Comparison of ENCODE assay signal across 8 cellular contexts in genomic region chr11:63918576-63919171, GRCh38. TPM values are rescaled to one million over a fixed set of nuclear protein-coding genes. Genes with fewer than 3 reads are reported as not detected.
DNase-seq lines count a peak whose midpoint lies in the region; ATAC-seq and TF ChIP-seq lines count a peak whose summit lies in the region.

No MANE protein-coding gene starts in this region.

- H3K27me3 Mint-ChIP-seq in Caco-2 (ENCODE audit: insufficient read depth, unreplicated experiment), result no peaks in the 10 kb centered on the region

- no peaks in the 10 kb centered on the region for H3K4me1 Mint-ChIP-seq in Caco-2 (ENCODE audit: low read depth, unreplicated experiment)

- no peaks in the 10 kb centered on the region for H3K36me3 ChIP-seq in Caco-2 (ENCODE audit: control insufficient read depth, insufficient read depth, low read length)
- peaks cover 15% of the 10 kb centered on the region for H3K36me3 ChIP-seq in ectodermal cell (ENCODE audit: control insufficient read depth, insufficient read depth, low read length)
- no peaks in the 10 kb centered on the region for H3K36me3 ChIP-seq in osteoblast (ENCODE audit: insufficient read depth, low read length)

- no peak for TF ChIP-seq CTCF in Caco-2 (IDR thresholded peaks at IDR 0.05; ENCODE audit: insufficient read depth in 1 of 2, low read depth in 1 of 2, low read length in 1 of 2, severe bottlenecking in 1 of 2, unreplicated experiment in 1 of 2)
- TF ChIP-seq CTCF in osteoblast (IDR thresholded peaks at IDR 0.05; ENCODE audit: extremely low read depth, low read depth, low read length), result no peak

- H3K9me3 ChIP-seq in Caco-2 (peaks cover 9% of the 10 kb centered on the region; the same call in 1 of the 2 replicates), ectodermal cell (ENCODE audit: control insufficient read depth, low read length) (no peaks in the 10 kb centered on the region), osteoblast (ENCODE audit: low read depth, low read length) (no peaks in the 10 kb centered on the region)

- POLR2A ChIA-PET in Caco-2 (lab: Charles Lee), result no interaction called here

- CTCF ChIA-PET in Caco-2 (lab: Charles Lee), result no interaction called here

- H3K9me3 Mint-ChIP-seq in Caco-2 (ENCODE audit: unreplicated experiment), result no peaks in the 10 kb centered on the region
- H3K9me3 Mint-ChIP-seq in activated naive CD4-positive, alpha-beta T cell treated with anti-CD3 and anti-CD28 coated beads, Interleukin-2, amount 50 U/mL, for 72 hours, result no peaks in the 10 kb centered on the region

- H3K4me2 ChIP-seq in osteoblast (ENCODE audit: insufficient read depth, low read length), result peak overlapping the region; percentile 79

- no peak overlapping the region for H2AFZ ChIP-seq in osteoblast (ENCODE audit: low read length)

- no peak overlapping the region for H3K4me3 ChIP-seq in Caco-2 (ENCODE audit: low read depth, low read length)
- peak overlapping the region; percentile 97 for H3K4me3 ChIP-seq in ectodermal cell (ENCODE audit: insufficient read depth, low read depth, low read length)
- no peak overlapping the region for H3K4me3 ChIP-seq in osteoblast (ENCODE audit: insufficient read depth, low read length)

- H3K27me3 ChIP-seq in Caco-2 (replicated peaks; ENCODE audit: control insufficient read depth, insufficient read depth, low read length) (no peaks in the 10 kb centered on the region), ectodermal cell (ENCODE audit: control insufficient read depth, insufficient read depth, low read length, poor library complexity, severe bottlenecking) (no peaks in the 10 kb centered on the region), osteoblast (ENCODE audit: insufficient read depth, low read length) (no peaks in the 10 kb centered on the region)

- DNase-seq in Caco-2 (no peak), NCI-H2171 treated with DMSO at 0.1 percent for 48 hours (lab: John Stamatoyannopoulos, UW) (peak; percentile 88), osteoblast (ENCODE audit: insufficient read length, low spot score, missing footprints) (peak; percentile 84), activated gamma-delta T cell treated with Interleukin-2 at 50 U/mL for 16 hours (no peak), MV-4-11 (lab: John Stamatoyannopoulos, UW) (no peak)
- DNase-seq in activated naive CD4-positive, alpha-beta T cell treated with anti-CD3 and anti-CD28 coated beads, Interleukin-2, amount 50 U/mL, for 72 hours (ENCODE audit: low spot score in 2 of 2), result no peak

- 6 to 7% methylated on average over 8 of the region's 8 CpGs for WGBS in ectodermal cell, 2 experiments

- peak overlapping the region; percentile 99 for H3K27ac ChIP-seq in ectodermal cell (ENCODE audit: insufficient read depth, low read depth, low read length, poor library complexity, severe bottlenecking)
- H3K27ac ChIP-seq in osteoblast (ENCODE audit: low read depth, low read length), result no peak overlapping the region

- H4K20me1 ChIP-seq in osteoblast (ENCODE audit: insufficient read depth, low read length), result peaks cover 6% of the 10 kb centered on the region

- no peaks in the 10 kb centered on the region for H3K79me2 ChIP-seq in osteoblast (ENCODE audit: insufficient read depth, low read length)

- intact Hi-C loops in Caco-2 (cut with micrococcal nuclease; ENCODE audit: unreplicated experiment), result no loop called here

- ATAC-seq in GM18870 (IDR thresholded peaks at IDR 0.05; ENCODE audit: unreplicated experiment), result no peak
- ATAC-seq in activated naive CD4-positive, alpha-beta T cell treated with anti-CD3 and anti-CD28 coated beads, Interleukin-2, amount 50 U/mL, for 72 hours, result no peak

- peaks cover 13% of the 10 kb centered on the region for H3K36me3 Mint-ChIP-seq in Caco-2 (ENCODE audit: insufficient read depth, unreplicated experiment)
- H3K36me3 Mint-ChIP-seq in activated naive CD4-positive, alpha-beta T cell treated with anti-CD3 and anti-CD28 coated beads, Interleukin-2, amount 50 U/mL, for 72 hours, result no peaks in the 10 kb centered on the region

- 0 out of 2 replicates have a peak, but pooled peaks cover 12% of the 10 kb centered on the region for H3K4me1 ChIP-seq in Caco-2
- peaks cover 51% of the 10 kb centered on the region for H3K4me1 ChIP-seq in ectodermal cell (ENCODE audit: control insufficient read depth, insufficient read depth, low read length)
- H3K4me1 ChIP-seq in osteoblast (ENCODE audit: insufficient read depth, low read length), result peaks cover 20% of the 10 kb centered on the region

- H3K4me3 Mint-ChIP-seq in Caco-2 (ENCODE audit: unreplicated experiment), result peak overlapping the region; percentile 88

- no peak overlapping the region for H3K27ac Mint-ChIP-seq in Caco-2 (ENCODE audit: unreplicated experiment)
- no peak overlapping the region for H3K27ac Mint-ChIP-seq in activated naive CD4-positive, alpha-beta T cell treated with anti-CD3 and anti-CD28 coated beads, Interleukin-2, amount 50 U/mL, for 72 hours

- BruUV-seq in Caco-2 (replicated peaks; lab: Mats Ljungman, UMichigan), result no TSS peak

RNA-seq across cellular contexts. Expression of gene RCOR2, which starts 1.7 kb away (rescaled TPM):
- 1.5 and 1.8 TPM in 2 replicates for total RNA-seq in Caco-2 (2022)
- polyA plus RNA-seq in ectodermal cell (2013, experiment 1 of 4), result 109 TPM
- polyA plus RNA-seq in ectodermal cell (2013, experiment 2 of 4), result 133 TPM
- polyA plus RNA-seq in ectodermal cell (2013, experiment 3 of 4), result 98.7 TPM
- polyA plus RNA-seq in ectodermal cell (2013, experiment 4 of 4), result 113 TPM
- total RNA-seq in osteoblast, result under 0.01 TPM in 2 replicates
- under 1 TPM; 0.09 to 0.99 TPM for total RNA-seq in activated naive CD4-positive, alpha-beta T cell treated with anti-CD3 and anti-CD28 coated beads, Interleukin-2, amount 50 U/mL, for 72 hours

RNA-seq across cellular contexts. Expression of gene NAA40, which starts 20.1 kb away (rescaled TPM):
- total RNA-seq in Caco-2 (2022) (42.7 and 43.7 TPM in 2 replicates), osteoblast (11.9 and 12.1 TPM in 2 replicates)
- polyA plus RNA-seq in ectodermal cell (2013, experiment 1 of 4), result 46.4 TPM
- 46.5 TPM for polyA plus RNA-seq in ectodermal cell (2013, experiment 2 of 4)
- polyA plus RNA-seq in ectodermal cell (2013, experiment 3 of 4), result 33.9 TPM
- polyA plus RNA-seq in ectodermal cell (2013, experiment 4 of 4), result 39.2 TPM
- 10 to 100 TPM; 23.5 to 25.4 TPM for total RNA-seq in activated naive CD4-positive, alpha-beta T cell treated with anti-CD3 and anti-CD28 coated beads, Interleukin-2, amount 50 U/mL, for 72 hours

RNA-seq across cellular contexts. Expression of gene COX8A, which starts 55.7 kb away (rescaled TPM):
- total RNA-seq in Caco-2 (2022) (376 and 448 TPM in 2 replicates), osteoblast (159 and 190 TPM in 2 replicates)
- 278 TPM for polyA plus RNA-seq in ectodermal cell (2013, experiment 1 of 4)
- polyA plus RNA-seq in ectodermal cell (2013, experiment 2 of 4), result 266 TPM
- 286 TPM for polyA plus RNA-seq in ectodermal cell (2013, experiment 3 of 4)
- polyA plus RNA-seq in ectodermal cell (2013, experiment 4 of 4), result 315 TPM
- 100 to 1,000 TPM; 498 to 568 TPM for total RNA-seq in activated naive CD4-positive, alpha-beta T cell treated with anti-CD3 and anti-CD28 coated beads, Interleukin-2, amount 50 U/mL, for 72 hours

Comparison
In these comparisons a context has a peak if more than half of its experiments do, and no peak if none do; other contexts are left out.
1. DNase-seq: peak in NCI-H2171 treated with DMSO at 0.1 percent for 48 hours (single experiment) and osteoblast (single experiment); none in Caco-2 (0 of 2), activated naive CD4-positive, alpha-beta T cell treated with anti-CD3 and anti-CD28 coated beads, Interleukin-2, amount 50 U/mL, for 72 hours (0 of 2), activated gamma-delta T cell treated with Interleukin-2 at 50 U/mL for 16 hours (single experiment) and MV-4-11 (single experiment).